In the genomic region with DNA sequence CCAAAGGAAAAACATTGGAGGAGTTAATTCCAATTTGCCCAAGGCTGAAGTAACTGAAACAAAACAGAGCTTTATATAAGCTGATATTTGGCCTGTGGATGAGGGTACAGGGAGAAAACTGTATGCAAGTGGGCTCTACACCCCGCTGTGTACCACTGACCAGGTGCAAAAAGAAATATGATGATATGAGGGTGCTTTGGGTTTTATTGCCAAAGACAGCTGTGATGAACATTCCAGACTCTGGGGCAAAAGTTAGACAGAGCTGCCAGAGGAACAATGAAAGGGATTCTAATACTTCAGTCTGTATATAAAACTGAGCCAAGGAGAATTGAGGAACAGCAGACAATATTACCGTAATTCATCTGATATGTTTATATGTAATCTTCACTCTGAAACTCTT, we compare ENCODE assay signal across 22 cellular contexts.
"Had no signal": no experiment of that assay in that cellular context is flagged by ENCODE, and none has a peak within 500 bp of the region (broad histone marks: within the 10 kb centered on the region; RNA-seq: fewer than 3 reads in every experiment).

No MANE protein-coding gene starts in this region.

- DNase-seq: colonic mucosa; cortex of kidney; effector CD8-positive, alpha-beta T cell; effector memory CD8-positive, alpha-beta T cell; foreskin keratinocyte; head of caudate nucleus; heart right ventricle; hippocampal formation; left cardiac atrium; left lung; left ventricle myocardium superior; lower lobe of right lung; mesenchymal stem cell; mucosa of descending colon had no signal

- ATAC-seq: effector memory CD8-positive, alpha-beta T cell; foreskin keratinocyte; gastroesophageal sphincter; heart right ventricle; left cardiac atrium; left lung; left ventricle myocardium superior; lower lobe of right lung; mucosa of descending colon had no signal

- H3K9me3 ChIP-seq: colonic mucosa, esophagus muscularis mucosa, gastroesophageal sphincter, heart right ventricle, left lung, lower lobe of right lung, mucosa of descending colon had no signal

- H3K27me3 Mint-ChIP-seq: dendritic cell treated with granulocyte-macrophage colony-stimulating factor and Interleukin-4, amounts not matched to agents 40 ng/mL and 50 ng/mL, for 4 days; effector memory CD8-positive, alpha-beta T cell had no signal

- H3K9me3 Mint-ChIP-seq: dendritic cell treated with granulocyte-macrophage colony-stimulating factor and Interleukin-4, amounts not matched to agents 40 ng/mL and 50 ng/mL, for 4 days; effector memory CD8-positive, alpha-beta T cell had no signal

- FAIRE-seq: endothelial cell of umbilical vein, frontal cortex, islet of Langerhans, keratinocyte had no signal

- H3K4me1 ChIP-seq: colonic mucosa, foreskin keratinocyte, left lung, lower lobe of right lung had no signal

- H3K36me3 ChIP-seq: colonic mucosa, esophagus muscularis mucosa, gastroesophageal sphincter, heart right ventricle, left lung, lower lobe of right lung had no signal

- H3K4me3 ChIP-seq: colonic mucosa, esophagus muscularis mucosa, gastroesophageal sphincter, heart right ventricle, left lung, lower lobe of right lung, mucosa of descending colon had no signal

- H3K27ac ChIP-seq: colonic mucosa, esophagus muscularis mucosa, foreskin keratinocyte, gastroesophageal sphincter, left lung, lower lobe of right lung had no signal

- H3K4me3 Mint-ChIP-seq: dendritic cell treated with granulocyte-macrophage colony-stimulating factor and Interleukin-4, amounts not matched to agents 40 ng/mL and 50 ng/mL, for 4 days; effector memory CD8-positive, alpha-beta T cell; mesothelial cell of epicardium had no signal

- H3K27me3 ChIP-seq: colonic mucosa, esophagus muscularis mucosa, foreskin keratinocyte, gastroesophageal sphincter, heart right ventricle, left lung had no signal

- H3K27ac Mint-ChIP-seq: dendritic cell treated with granulocyte-macrophage colony-stimulating factor and Interleukin-4, amounts not matched to agents 40 ng/mL and 50 ng/mL, for 4 days; effector memory CD8-positive, alpha-beta T cell; mesothelial cell of epicardium had no signal
